In the genomic region with DNA sequence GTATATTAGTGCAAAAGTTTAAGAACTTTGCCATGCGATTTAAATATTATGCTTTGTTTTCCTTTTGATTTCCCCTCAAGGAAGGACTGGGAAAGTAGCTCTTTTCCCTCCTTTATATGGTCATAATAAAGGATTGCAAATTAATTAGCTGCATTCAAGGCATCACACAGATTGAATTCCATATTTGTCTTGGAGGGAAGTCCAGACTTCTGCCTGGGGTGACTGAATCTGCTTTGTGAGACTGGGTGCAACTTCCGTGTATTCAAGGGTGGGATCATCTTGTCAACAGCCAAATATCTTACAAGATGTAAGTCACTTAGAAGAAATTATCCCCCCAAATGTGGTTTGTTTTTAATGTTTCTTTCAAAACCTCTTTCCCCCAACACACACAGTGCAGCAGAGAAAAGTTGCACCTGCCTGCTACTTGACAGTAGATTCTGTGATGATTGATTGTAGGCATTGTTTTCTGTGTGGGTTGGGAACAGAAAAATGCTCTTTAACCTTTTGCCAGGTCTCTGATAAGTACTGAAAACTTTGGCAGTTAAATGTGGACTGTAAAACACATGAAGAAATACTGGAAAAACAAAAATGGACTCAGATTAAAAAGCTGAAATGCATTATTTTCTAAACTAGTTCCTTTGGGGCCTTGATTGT, we compare ENCODE assay signal across 1 cellular context.
TF ChIP-seq lines count a peak whose summit lies in the region.

No MANE protein-coding gene starts in this region.

TF ChIP-seq in K562, 482 proteins besides CTCF, POLR2A, EP300 and RAD21:
- no peak for TF ChIP-seq PURB (CRISPR knock-in tag; IDR thresholded peaks at IDR 0.05; ENCODE audit: low read depth)
- TF ChIP-seq, protein P1, sequence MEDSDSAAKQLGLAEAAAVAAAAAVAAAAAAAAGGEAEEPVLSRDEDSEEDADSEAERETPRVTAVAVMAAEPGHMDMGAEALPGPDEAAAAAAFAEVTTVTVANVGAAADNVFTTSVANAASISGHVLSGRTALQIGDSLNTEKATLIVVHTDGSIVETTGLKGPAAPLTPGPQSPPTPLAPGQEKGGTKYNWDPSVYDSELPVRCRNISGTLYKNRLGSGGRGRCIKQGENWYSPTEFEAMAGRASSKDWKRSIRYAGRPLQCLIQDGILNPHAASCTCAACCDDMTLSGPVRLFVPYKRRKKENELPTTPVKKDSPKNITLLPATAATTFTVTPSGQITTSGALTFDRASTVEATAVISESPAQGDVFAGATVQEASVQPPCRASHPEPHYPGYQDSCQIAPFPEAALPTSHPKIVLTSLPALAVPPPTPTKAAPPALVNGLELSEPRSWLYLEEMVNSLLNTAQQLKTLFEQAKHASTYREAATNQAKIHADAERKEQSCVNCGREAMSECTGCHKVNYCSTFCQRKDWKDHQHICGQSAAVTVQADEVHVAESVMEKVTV (CRISPR knock-in tag; IDR thresholded peaks at IDR 0.05): no peak
- TF ChIP-seq MEIS2 (IDR thresholded peaks at IDR 0.05; ENCODE audit: partially characterized antibody): peak; percentile 60
- TF ChIP-seq, protein P2, sequence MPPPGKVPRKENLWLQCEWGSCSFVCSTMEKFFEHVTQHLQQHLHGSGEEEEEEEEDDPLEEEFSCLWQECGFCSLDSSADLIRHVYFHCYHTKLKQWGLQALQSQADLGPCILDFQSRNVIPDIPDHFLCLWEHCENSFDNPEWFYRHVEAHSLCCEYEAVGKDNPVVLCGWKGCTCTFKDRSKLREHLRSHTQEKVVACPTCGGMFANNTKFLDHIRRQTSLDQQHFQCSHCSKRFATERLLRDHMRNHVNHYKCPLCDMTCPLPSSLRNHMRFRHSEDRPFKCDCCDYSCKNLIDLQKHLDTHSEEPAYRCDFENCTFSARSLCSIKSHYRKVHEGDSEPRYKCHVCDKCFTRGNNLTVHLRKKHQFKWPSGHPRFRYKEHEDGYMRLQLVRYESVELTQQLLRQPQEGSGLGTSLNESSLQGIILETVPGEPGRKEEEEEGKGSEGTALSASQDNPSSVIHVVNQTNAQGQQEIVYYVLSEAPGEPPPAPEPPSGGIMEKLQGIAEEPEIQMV (tag; conservative IDR thresholded peaks at IDR 0.05; ENCODE audit: low read depth): no peak
- TF ChIP-seq, protein P3, sequence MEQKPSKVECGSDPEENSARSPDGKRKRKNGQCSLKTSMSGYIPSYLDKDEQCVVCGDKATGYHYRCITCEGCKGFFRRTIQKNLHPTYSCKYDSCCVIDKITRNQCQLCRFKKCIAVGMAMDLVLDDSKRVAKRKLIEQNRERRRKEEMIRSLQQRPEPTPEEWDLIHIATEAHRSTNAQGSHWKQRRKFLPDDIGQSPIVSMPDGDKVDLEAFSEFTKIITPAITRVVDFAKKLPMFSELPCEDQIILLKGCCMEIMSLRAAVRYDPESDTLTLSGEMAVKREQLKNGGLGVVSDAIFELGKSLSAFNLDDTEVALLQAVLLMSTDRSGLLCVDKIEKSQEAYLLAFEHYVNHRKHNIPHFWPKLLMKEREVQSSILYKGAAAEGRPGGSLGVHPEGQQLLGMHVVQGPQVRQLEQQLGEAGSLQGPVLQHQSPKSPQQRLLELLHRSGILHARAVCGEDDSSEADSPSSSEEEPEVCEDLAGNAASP (IDR thresholded peaks at IDR 0.05): no peak
- no peak for TF ChIP-seq TAF1 (IDR thresholded peaks at IDR 0.05; ENCODE audit: control insufficient read depth, extremely low read depth, insufficient read depth, low read length, severe bottlenecking)
- TF ChIP-seq HDAC2 (IDR thresholded peaks at IDR 0.05): no peak
- TF ChIP-seq ZNF239 (CRISPR knock-in tag; IDR thresholded peaks at IDR 0.05): peak; percentile 61
- TF ChIP-seq, protein P4, sequence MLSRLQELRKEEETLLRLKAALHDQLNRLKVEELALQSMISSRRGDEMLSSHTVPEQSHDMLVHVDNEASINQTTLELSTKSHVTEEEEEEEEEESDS (CRISPR knock-in tag; IDR thresholded peaks at IDR 0.05): no peak
- no peak for TF ChIP-seq ZNF146 (CRISPR knock-in tag; IDR thresholded peaks at IDR 0.05; ENCODE audit: unreplicated experiment)
- no peak for TF ChIP-seq MCM5 (IDR thresholded peaks at IDR 0.05; ENCODE audit: low read depth)
- no peak for TF ChIP-seq KHSRP (IDR thresholded peaks at IDR 0.05)
- TF ChIP-seq ETV1 (tag; conservative IDR thresholded peaks at IDR 0.05; ENCODE audit: low read depth): no peak
- TF ChIP-seq NRF1 (conservative IDR thresholded peaks at IDR 0.05 in 1 of 2, IDR thresholded peaks at IDR 0.05 in 1 of 2): no peak
- no peak for TF ChIP-seq ELF1 (tag; IDR thresholded peaks at IDR 0.05)
- no peak for TF ChIP-seq ZFP30 (CRISPR knock-in tag; IDR thresholded peaks at IDR 0.05; ENCODE audit: borderline replicate concordance)
- TF ChIP-seq, protein P5, sequence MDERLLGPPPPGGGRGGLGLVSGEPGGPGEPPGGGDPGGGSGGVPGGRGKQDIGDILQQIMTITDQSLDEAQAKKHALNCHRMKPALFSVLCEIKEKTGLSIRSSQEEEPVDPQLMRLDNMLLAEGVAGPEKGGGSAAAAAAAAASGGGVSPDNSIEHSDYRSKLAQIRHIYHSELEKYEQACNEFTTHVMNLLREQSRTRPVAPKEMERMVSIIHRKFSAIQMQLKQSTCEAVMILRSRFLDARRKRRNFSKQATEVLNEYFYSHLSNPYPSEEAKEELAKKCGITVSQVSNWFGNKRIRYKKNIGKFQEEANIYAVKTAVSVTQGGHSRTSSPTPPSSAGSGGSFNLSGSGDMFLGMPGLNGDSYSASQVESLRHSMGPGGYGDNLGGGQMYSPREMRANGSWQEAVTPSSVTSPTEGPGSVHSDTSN (CRISPR knock-in tag; IDR thresholded peaks at IDR 0.05; ENCODE audit: low read depth): no peak
- TF ChIP-seq, protein P5 (tag; conservative IDR thresholded peaks at IDR 0.05; ENCODE audit: low read depth): peak; percentile 71
- TF ChIP-seq HNRNPLL (IDR thresholded peaks at IDR 0.05; ENCODE audit: low read depth, low read length, poor library complexity, severe bottlenecking): no peak
- TF ChIP-seq NR2C2 (CRISPR knock-in tag; IDR thresholded peaks at IDR 0.05): no peak
- TF ChIP-seq NR2C2 (tag; IDR thresholded peaks at IDR 0.05): 0 out of 2 replicates have a peak, but pooled peaks have one; percentile 14
- TF ChIP-seq ETS2 (tag; IDR thresholded peaks at IDR 0.05; ENCODE audit: borderline replicate concordance, poor library complexity, severe bottlenecking): no peak
- no peak for TF ChIP-seq ZC3H11A (IDR thresholded peaks at IDR 0.05; ENCODE audit: low read depth, low read length)
- no peak for TF ChIP-seq RBM14 (IDR thresholded peaks at IDR 0.05; ENCODE audit: borderline replicate concordance, insufficient read depth, low read depth, low read length)
- no peak for TF ChIP-seq RBM22 (IDR thresholded peaks at IDR 0.05; ENCODE audit: low read depth, low read length, poor library complexity, severe bottlenecking)
